Comparison of ENCODE assay signal across 8 cellular contexts in genomic region chr16:8866884-8867482, GRCh38. TPM values are rescaled to one million over a fixed set of nuclear protein-coding genes. Genes with fewer than 3 reads are reported as not detected.
DNase-seq lines count a peak whose midpoint lies in the region; ATAC-seq and TF ChIP-seq lines count a peak whose summit lies in the region.

No MANE protein-coding gene starts in this region.

- peak overlapping the region; percentile 99 for H3K27ac ChIP-seq in BLaER1

- H3K4me3 ChIP-seq in BLaER1, result peak overlapping the region; percentile 83
- H3K4me3 ChIP-seq in Loucy (ENCODE audit: low read length, poor library complexity, severe bottlenecking), result peak overlapping the region; percentile 94

- no peak overlapping the region for H3K27ac Mint-ChIP-seq in nephron progenitor cell

- no peaks in the 10 kb centered on the region for H3F3A ChIP-seq in Loucy (ENCODE audit: low read depth)

- no peaks in the 10 kb centered on the region for H3K27me3 ChIP-seq in BLaER1
- H3K27me3 ChIP-seq in Loucy (ENCODE audit: insufficient read depth, low read length, poor library complexity, severe bottlenecking), result no peaks in the 10 kb centered on the region

- peaks cover 69% of the 10 kb centered on the region for H3K4me1 Mint-ChIP-seq in nephron progenitor cell

- H3K4me2 ChIP-seq in BLaER1 (peak overlapping the region; percentile 96), Loucy (ENCODE audit: low read depth, low read length, poor library complexity, severe bottlenecking) (peak overlapping the region; percentile 85)

- peaks cover 73% of the 10 kb centered on the region for H3K4me1 ChIP-seq in BLaER1
- H3K4me1 ChIP-seq in Loucy (ENCODE audit: insufficient read depth, low read length, poor library complexity, severe bottlenecking), result peaks cover 14% of the 10 kb centered on the region

- no peaks in the 10 kb centered on the region for H3K9me3 Mint-ChIP-seq in nephron progenitor cell

- H3K9me2 ChIP-seq in Loucy (replicated peaks; ENCODE audit: low read depth, low read length), result no peaks in the 10 kb centered on the region

- H3K36me3 ChIP-seq in BLaER1, result peaks cover 30% of the 10 kb centered on the region
- H3K36me3 ChIP-seq in Loucy (ENCODE audit: insufficient read depth, low read length), result no peaks in the 10 kb centered on the region

- peaks cover 61% of the 10 kb centered on the region for H3K79me2 ChIP-seq in Loucy (ENCODE audit: insufficient read depth, low read length)

- peaks cover 3% of the 10 kb centered on the region for H3K27me3 Mint-ChIP-seq in nephron progenitor cell (ENCODE audit: low read depth, poor library complexity)

- H4K20me1 ChIP-seq in BLaER1 (peaks cover 54% of the 10 kb centered on the region), Loucy (ENCODE audit: insufficient read depth, low read length, poor library complexity, severe bottlenecking) (peaks cover 30% of the 10 kb centered on the region)

- H3K9me3 ChIP-seq in BLaER1 (no peaks in the 10 kb centered on the region), Loucy (ENCODE audit: insufficient read depth, low read depth, low read length) (no peaks in the 10 kb centered on the region)

- ATAC-seq in GM19463 (IDR thresholded peaks at IDR 0.05; ENCODE audit: unreplicated experiment), result no peak

- DNase-seq in dermis blood vessel endothelial cell (peak; percentile 33), nephron progenitor cell (peak; percentile 36), NCI-H1694 treated with DMSO at 0.1 percent for 48 hours (lab: John Stamatoyannopoulos, UW) (no peak), NCI-H2227 (lab: John Stamatoyannopoulos, UW; ENCODE audit: unreplicated experiment) (no peak)
- DNase-seq in central memory CD4-positive, alpha-beta T cell, result no peak

- H3K9ac ChIP-seq in BLaER1, result peak overlapping the region; percentile 97
- H3K9ac ChIP-seq in Loucy (ENCODE audit: low read depth, low read length, poor library complexity, severe bottlenecking), result peak overlapping the region; percentile 92

- H2AFZ ChIP-seq in Loucy (ENCODE audit: low read length), result no peak overlapping the region

- peak overlapping the region; percentile 93 for H3K4me3 Mint-ChIP-seq in nephron progenitor cell

- TF ChIP-seq CTCF in Loucy (conservative IDR thresholded peaks at IDR 0.05; ENCODE audit: low read length) (no peak), nephron progenitor cell (IDR thresholded peaks at IDR 0.05) (no peak)

- peaks cover 4% of the 10 kb centered on the region for H3K36me3 Mint-ChIP-seq in nephron progenitor cell (ENCODE audit: low read depth)

RNA-seq across cellular contexts. Expression of gene CARHSP1, which starts 1.8 kb away (rescaled TPM):
- 157 and 172 TPM in 2 replicates for total RNA-seq in dermis blood vessel endothelial cell

RNA-seq across cellular contexts. Expression of gene LITAFD, which starts 15.2 kb away (rescaled TPM):
- not detected in 2 replicates for total RNA-seq in dermis blood vessel endothelial cell

Comparison
In these comparisons a context has a peak if more than half of its experiments do, and no peak if none do; other contexts are left out.
1. DNase-seq: peak in dermis blood vessel endothelial cell (single experiment) and nephron progenitor cell (single experiment); none in central memory CD4-positive, alpha-beta T cell (single experiment), NCI-H1694 treated with DMSO at 0.1 percent for 48 hours (single experiment) and NCI-H2227 (single experiment).